Comparison of ENCODE assay signal across 8 cellular contexts in genomic region chr4:152550687-152551086, GRCh38. TPM values are rescaled to one million over a fixed set of nuclear protein-coding genes. Genes with fewer than 3 reads are reported as not detected.
DNase-seq lines count a peak whose midpoint lies in the region; ATAC-seq, FAIRE-seq and TF ChIP-seq lines count a peak whose summit lies in the region.
"Not testable (repeated sequence)": the region's sequence is repeated elsewhere in the genome, so short reads cannot be mapped to it uniquely, and the experiment has no call there.

No MANE protein-coding gene starts in this region.

- H3K9ac ChIP-seq in GM12878 (ENCODE audit: control insufficient read depth, insufficient read depth, low read length), result 0 out of 2 replicates have a peak overlapping the region, but pooled peaks have one; percentile 7

- TF ChIP-seq EP300 in GM12878 (IDR thresholded peaks at IDR 0.05; ENCODE audit: borderline replicate concordance in 1 of 2, control insufficient read depth in 1 of 2, low read depth in 2 of 2, low read length in 2 of 2), result not testable (repeated sequence)

- 22% methylated on average over 2 of the region's 2 CpGs for WGBS in GM12878 (ENCODE audit: insufficient coverage, insufficient replicate concordance, low lambda C conversion rate, missing lambda C conversion rate)

- not testable (repeated sequence) for TF ChIP-seq RAD21 in GM12878 (IDR thresholded peaks at IDR 0.05; ENCODE audit: insufficient read depth, low read depth, low read length)

- H2AFZ ChIP-seq in GM12878 (ENCODE audit: control insufficient read depth, low read depth, low read length), result not testable (repeated sequence)

- DNase-seq in GM12865 (ENCODE audit: low read depth), result peak; percentile 62
- DNase-seq in GM12878 (ENCODE audit: low read depth, low spot score), result not testable (repeated sequence)

- H3K9me3 ChIP-seq in GM12878 (replicated peaks; ENCODE audit: control insufficient read depth, insufficient read depth, low read length), result not testable (repeated sequence)

- not testable (repeated sequence) for H3K36me3 ChIP-seq in GM12878 (ENCODE audit: control insufficient read depth in 2 of 2, insufficient read depth in 2 of 2, low read length in 1 of 2)

- not testable (repeated sequence) for H3K79me2 ChIP-seq in GM12878 (ENCODE audit: control insufficient read depth, insufficient read depth, low read length)

- not testable (repeated sequence) for BruUV-seq in GM12878 (replicated peaks; lab: Mats Ljungman, UMichigan)

- FAIRE-seq in GM12878 (lab: Jason Lieb, UNC), result not testable (repeated sequence)

- CTCF ChIA-PET in GM12878 (lab: Yijun Ruan, JAX), result interaction anchor here (0.6 to 5.9 kb wide), 7 partner anchors 13 to 90 kb away, joined by 3 to 58 read pairs (median 6); partner anchors contain the start of gene FBXW7

- TF ChIP-seq POLR2A in GM12878 (IDR thresholded peaks at IDR 0.05; ENCODE audit: low read depth, low read length), result not testable (repeated sequence)

- H4K20me1 ChIP-seq in GM12878 (ENCODE audit: control insufficient read depth, insufficient read depth), result not testable (repeated sequence)

- not testable (repeated sequence) for TF ChIP-seq CTCF in GM12865 (IDR thresholded peaks at IDR 0.05; ENCODE audit: insufficient read depth, low read depth, low read length, missing control alignments); GM12878 (IDR thresholded peaks at IDR 0.05 in 2 of 3, conservative IDR thresholded peaks at IDR 0.05 in 1 of 3; ENCODE audit: control insufficient read depth in 2 of 3, extremely low read depth in 1 of 3, insufficient read depth in 1 of 3, low read depth in 3 of 3, low read length in 3 of 3)

- RAD21 ChIA-PET in GM12878 (lab: Charles Lee; ENCODE audit: unreplicated experiment), result interaction anchor here (0.9 to 8.0 kb wide), 11 partner anchors 8 to 148 kb away, joined by 3 to 126 read pairs (median 16); partner anchors contain the start of gene FBXW7

- intact Hi-C loops in GM12878 (cut with micrococcal nuclease; ENCODE audit: unreplicated experiment), result loop anchor here (5.0 kb wide), 3 partner anchors 48 to 663 kb away; no protein-coding TSS in a partner anchor

- H3K27me3 ChIP-seq in GM12878 (replicated peaks in 1 of 2; ENCODE audit: control insufficient read depth in 2 of 2, insufficient read depth in 2 of 2, low read length in 1 of 2), result not testable (repeated sequence)

- in situ Hi-C loops in GM12878 (cut with MboI), result not testable (repeated sequence)

- peak overlapping the region; percentile 94 for H3K27ac ChIP-seq in GM12878 (ENCODE audit: control insufficient read depth, insufficient read depth)

- SMC1A ChIA-PET in GM12878 (lab: Charles Lee; ENCODE audit: uncharacterized antibody, unreplicated experiment), result interaction anchor here (0.6 to 11.2 kb wide), 10 partner anchors 9 to 126 kb away, joined by 3 to 231 read pairs (median 8); partner anchors contain the start of gene FBXW7

- POLR2A ChIA-PET in GM12878 (lab: Charles Lee), result interaction anchor here (1.1 to 11.3 kb wide), 4 partner anchors 11 to 22 kb away, joined by 5 to 228 read pairs (median 10); partner anchors contain the start of gene FBXW7

- H3K4me2 ChIP-seq in GM12878 (ENCODE audit: control insufficient read depth, insufficient read depth), result peak overlapping the region; percentile 83

- H3K4me3 ChIP-seq in GM12865 (ENCODE audit: low read depth, low read length) (peak overlapping the region; percentile 50), GM12878 (peak overlapping the region; percentile 2; the same call in 1 of the 2 replicates)

- ATAC-seq in GM18907 (IDR thresholded peaks at IDR 0.05; ENCODE audit: unreplicated experiment) (peak; percentile 57), GM19452 (IDR thresholded peaks at IDR 0.05; ENCODE audit: unreplicated experiment) (peak; percentile 42), GM21737 (IDR thresholded peaks at IDR 0.05; ENCODE audit: unreplicated experiment) (peak; percentile 33), HG02938 (IDR thresholded peaks at IDR 0.05; ENCODE audit: unreplicated experiment) (peak; percentile 45), HG03139 (IDR thresholded peaks at IDR 0.05; ENCODE audit: unreplicated experiment) (peak; percentile 39), HG03460 (IDR thresholded peaks at IDR 0.05; ENCODE audit: unreplicated experiment) (peak; percentile 42), GM12878 (peak; percentile 6)

- H3K4me1 ChIP-seq in GM12878 (ENCODE audit: control insufficient read depth, insufficient read depth, low read length), result peaks cover 43% of the 10 kb centered on the region

TF ChIP-seq in GM12878, 131 proteins besides CTCF, POLR2A, EP300 and RAD21:
- TF ChIP-seq MEF2A (IDR thresholded peaks at IDR 0.05; ENCODE audit: insufficient read depth, low read depth, low read length) (0 out of 2 replicates have a peak, but pooled peaks have one; percentile 5), RUNX3 (IDR thresholded peaks at IDR 0.05; ENCODE audit: low read length) (peak; percentile 23; the same call in 1 of the 2 replicates), NFIC (IDR thresholded peaks at IDR 0.05; ENCODE audit: low read depth, low read length) (0 out of 2 replicates have a peak, but pooled peaks have one; percentile 17), ZNF687 (IDR thresholded peaks at IDR 0.05) (peak; percentile 30; the same call in 1 of the 2 replicates)
TF ChIP-seq in GM12878: peak in this region for 4; not testable (repeated sequence) for 127.

RNA-seq across cellular contexts. Expression of gene FBXW7, which starts 14.8 kb away (rescaled TPM):
- total RNA-seq in GM12878 (2013; cell fraction: nucleolus; rRNA removed), result 401 and 420 TPM in 2 replicates
- total RNA-seq in GM12878 (2014; rRNA removed) (56.4 and 73.7 TPM in 2 replicates), GM12878 (2014; rRNA removed; fragmentation: Illumina TruSeq; extraction: Trizol) (118 and 122 TPM in 2 replicates), GM12878 (2021) (60.4 and 61.3 TPM in 2 replicates)
- polyA plus RNA-seq in GM12878 (2011; ENCODE audit: low read depth), result 43.9 TPM
- polyA plus RNA-seq in GM12878 (2011; rRNA removed) (51.9 and 67.4 TPM in 2 replicates), GM12878 (2014; fragmentation: Illumina TruSeq; extraction: Trizol) (55.8 and 82.0 TPM in 2 replicates), GM12878 (2014; fragmentation: Nextera tagmentation; extraction: Ambion mirVana) (10 to 100 TPM; 40.2 to 42.5 TPM), GM12878 (2014; rRNA removed) (34.6 and 42.0 TPM in 2 replicates), GM12878 (2016; fragmentation: Nextera tagmentation; extraction: Ambion mirVana) (10 to 100 TPM; 35.8 to 37.4 TPM)
- polyA plus RNA-seq in GM12878 (2011; cell fraction: cytosol; rRNA removed), result 14.5 and 19.1 TPM in 2 replicates
- polyA plus RNA-seq in GM12878 (2011; cell fraction: nucleus; rRNA removed), result 95.0 and 104 TPM in 2 replicates
- 48.5 and 61.3 TPM in 2 replicates for polyA plus RNA-seq in GM12878 (2012)
- 87.7 and 134 TPM in 2 replicates for polyA minus RNA-seq in GM12878 (2011; rRNA and poly(A)+ RNA removed)
- 21.4 and 22.9 TPM in 2 replicates for polyA minus RNA-seq in GM12878 (2011; cell fraction: cytosol; rRNA and poly(A)+ RNA removed)
- 101 and 142 TPM in 2 replicates for polyA minus RNA-seq in GM12878 (2011; cell fraction: nucleus; rRNA and poly(A)+ RNA removed)

Comparison
In these comparisons a context has a peak if more than half of its experiments do, and no peak if none do; other contexts are left out.
1. ATAC-seq: peak in every context shown above with its lines; median percentile 57 in GM18907; 45 in HG02938; 42 in GM19452; 42 in HG03460; 39 in HG03139; 33 in GM21737; 6 in GM12878.